Comparison of ENCODE assay signal across 20 cellular contexts in the genomic region with DNA sequence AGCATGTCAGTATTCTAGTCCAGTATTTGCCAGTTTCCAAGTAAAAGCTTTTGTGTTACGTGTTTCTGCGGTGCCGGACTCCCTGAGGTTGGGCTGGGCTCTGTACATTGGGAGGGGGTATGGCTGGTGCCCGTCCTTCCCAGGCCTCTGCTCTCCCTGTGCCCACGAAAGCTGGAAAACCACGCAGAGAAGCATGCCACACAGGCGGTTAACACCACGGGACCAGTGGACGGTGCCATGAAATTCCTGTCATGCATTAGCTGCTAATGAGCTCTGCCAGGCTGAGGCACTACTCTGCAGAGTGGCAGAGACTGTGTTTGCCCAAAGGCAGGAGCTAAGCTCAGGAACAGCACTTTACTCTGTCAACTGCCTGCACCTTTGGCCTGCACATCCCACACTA. TPM values are rescaled to one million over a fixed set of nuclear protein-coding genes. Genes with fewer than 3 reads are reported as not detected.
DNase-seq lines count a peak whose midpoint lies in the region; ATAC-seq and TF ChIP-seq lines count a peak whose summit lies in the region.
"Had no signal": no experiment of that assay in that cellular context is flagged by ENCODE, and none has a peak within 500 bp of the region (broad histone marks: within the 10 kb centered on the region; RNA-seq: fewer than 3 reads in every experiment).

No MANE protein-coding gene starts in this region.

- TF ChIP-seq CTCF in CD14-positive monocyte (IDR thresholded peaks at IDR 0.05) (no peak), coronary artery (IDR thresholded peaks at IDR 0.05) (no peak), right atrium auricular region (IDR thresholded peaks at IDR 0.05) (no peak), parathyroid adenoma (IDR thresholded peaks at IDR 0.05) (no peak), transverse colon (IDR thresholded peaks at IDR 0.05) (no peak)

- H2AFZ ChIP-seq in parathyroid adenoma = peak overlapping the region; percentile 54

- H3K27me3 Mint-ChIP-seq in CD14-positive monocyte (ENCODE audit: low read depth in 3 of 3) = peaks cover 0 to 2% (median 0%) of the 10 kb centered on the region in 3 donors
- H3K27me3 Mint-ChIP-seq: activated naive CD8-positive, alpha-beta T cell; naive B cell had no signal

- H3K27me3 ChIP-seq in right atrium auricular region (no peaks in the 10 kb centered on the region), parathyroid adenoma (ENCODE audit: control insufficient read depth, insufficient read depth, low read length) (no peaks in the 10 kb centered on the region), transverse colon (no peaks in the 10 kb centered on the region)

- in situ Hi-C loops in transverse colon (cut with MboI; ENCODE audit: low pct_ligation_motif_present in 1 of 4, low pct_unique_long_range_greater_than_20kb in 1 of 4, low sequenced_read_pairs in 3 of 4) = no loop called here

- H3K9me3 ChIP-seq in right atrium auricular region = no peaks in the 10 kb centered on the region
- H3K9me3 ChIP-seq in parathyroid adenoma (ENCODE audit: control insufficient read depth, low read length) = no peaks in the 10 kb centered on the region
- H3K9me3 ChIP-seq in transverse colon = no peaks in the 10 kb centered on the region

- H3K4me1 ChIP-seq in right atrium auricular region (peaks cover 0 to 45% of the 10 kb centered on the region in 2 donors), parathyroid adenoma (peaks cover 60% of the 10 kb centered on the region), transverse colon (peaks cover 8 to 55% (median 42%) of the 10 kb centered on the region in 4 donors)

- TF ChIP-seq EP300 in transverse colon (IDR thresholded peaks at IDR 0.05; ENCODE audit: low read depth) = no peak

- peaks cover 22 to 48% of the 10 kb centered on the region in 2 donors for H3K36me3 Mint-ChIP-seq in CD14-positive monocyte
- H3K36me3 Mint-ChIP-seq: activated naive CD8-positive, alpha-beta T cell; naive B cell had no signal

- no peak overlapping the region for H3K27ac Mint-ChIP-seq in CD14-positive monocyte
- H3K27ac Mint-ChIP-seq: activated naive CD8-positive, alpha-beta T cell; activated T-cell treated with anti-CD3 and anti-CD28 coated beads, Interleukin-2, amount 50 U/mL, for 72 hours; HFFc6; naive B cell had no signal

- intact Hi-C loops in CD14-positive monocyte (cut with micrococcal nuclease) = no loop called here
- intact Hi-C loops in transverse colon (cut with DNase I; ENCODE audit: low total_unique reads) = no loop called here

- 84% methylated on average over 9 of the region's 9 CpGs; no CpG with 5 or more reads in 1 of the 2 donors for WGBS in transverse colon (ENCODE audit: low coverage in 1 of 2), 2 donors

- H3K4me3 ChIP-seq in coronary artery (no peak overlapping the region), right atrium auricular region (no peak overlapping the region), parathyroid adenoma (ENCODE audit: low read depth, low read length) (peak overlapping the region; percentile 78), transverse colon (no peak overlapping the region)

- TF ChIP-seq POLR2A in transverse colon (IDR thresholded peaks at IDR 0.05) = no peak

- H3K36me3 ChIP-seq in right atrium auricular region (no peaks in the 10 kb centered on the region), parathyroid adenoma (ENCODE audit: control insufficient read depth, insufficient read depth, low read length) (no peaks in the 10 kb centered on the region), transverse colon (no peaks in the 10 kb centered on the region)

- ATAC-seq in HG02642 (IDR thresholded peaks at IDR 0.05; ENCODE audit: poor library complexity, unreplicated experiment) = no peak
- ATAC-seq: activated T-cell treated with anti-CD3 and anti-CD28 coated beads, Interleukin-2, amount 50 U/mL, for 72 hours had no signal

- H3K4me2 ChIP-seq in parathyroid adenoma (ENCODE audit: low read length) = peak overlapping the region; percentile 78

- H3K79me2 ChIP-seq in parathyroid adenoma = peaks cover 2% of the 10 kb centered on the region

- no peak overlapping the region for H3K4me3 Mint-ChIP-seq in CD14-positive monocyte
- H3K4me3 Mint-ChIP-seq: activated naive CD8-positive, alpha-beta T cell; activated T-cell treated with anti-CD3 and anti-CD28 coated beads, Interleukin-2, amount 50 U/mL, for 72 hours; HFFc6; naive B cell had no signal

- H3K9ac ChIP-seq in parathyroid adenoma = no peak overlapping the region

- DNase-seq in CD14-positive monocyte (ENCODE audit: low spot score) (peak; percentile 39), coronary artery (ENCODE audit: low spot score) (peak; percentile 68), right atrium auricular region (ENCODE audit: low spot score) (no peak), epidermal melanocyte (ENCODE audit: insufficient read length, low spot score) (no peak), transverse colon (no peak)
- DNase-seq in activated CD4-positive, alpha-beta T cell treated with anti-CD3 and anti-CD28 coated beads, Interleukin-2, amount 50 U/mL, for 1 hour = no peak
- DNase-seq: activated T-cell treated with anti-CD3 and anti-CD28 coated beads, Interleukin-2, amount 50 U/mL, for 72 hours; effector CD4-positive, alpha-beta T cell; HFFc6; naive B cell; NCI-H1694 treated with DMSO at 0.1 percent for 48 hours; NCI-H345; RPMI8226; stimulated activated CD4-positive, alpha-beta T cell treated with anti-CD3 and anti-CD28 coated beads, Interleukin-15, amount 100 ng/mL, for 24 hours; stimulated activated naive CD4-positive, alpha-beta T cell treated with Interleukin-2 at 50 U/mL for 16 hours had no signal

- H3K9me3 Mint-ChIP-seq in CD14-positive monocyte = no peaks in the 10 kb centered on the region
- H3K9me3 Mint-ChIP-seq: activated T-cell treated with anti-CD3 and anti-CD28 coated beads, Interleukin-2, amount 50 U/mL, for 72 hours; HFFc6; naive B cell had no signal

- peaks cover 17% of the 10 kb centered on the region for H3K4me1 Mint-ChIP-seq in CD14-positive monocyte

- H3K27ac ChIP-seq in coronary artery (no peak overlapping the region), right atrium auricular region (peak overlapping the region; percentile 66 to 77), parathyroid adenoma (peak overlapping the region; percentile 83), transverse colon (peak overlapping the region in 1 of 4 donors; percentile 67)

RNA-seq across cellular contexts. Expression of gene SMIM5, which starts 8.1 kb away (rescaled TPM):
- under 1 TPM; 0.15 to 0.43 TPM for polyA plus RNA-seq in CD14-positive monocyte
- total RNA-seq in right atrium auricular region (10 to 100 TPM in 1 of 2 donors, 1 to 10 TPM in 1; 6.4 to 12.0 TPM), transverse colon (10 to 100 TPM in 3 of 4 donors, not detected in 1; 31.3 to 71.4 (median 50.0) TPM)
- total RNA-seq: M059J had no signal
- polyA plus RNA-seq: AG04450 had no signal

RNA-seq across cellular contexts. Expression of gene RECQL5, which starts 25.6 kb away (rescaled TPM):
- polyA plus RNA-seq in CD14-positive monocyte = 1 to 10 TPM; 3.1 to 4.4 TPM
- total RNA-seq in right atrium auricular region = 1 to 10 TPM; 6.2 to 7.1 TPM
- total RNA-seq in transverse colon = 100 to 1,000 TPM in 2 of 4 donors, 10 to 100 TPM in 2; 25.1 to 129 (median 80.3) TPM

RNA-seq across cellular contexts. Expression of gene SAP30BP, which starts 25.8 kb away (rescaled TPM):
- polyA plus RNA-seq in CD14-positive monocyte = 10 to 100 TPM; 43.8 to 61.6 TPM
- 10 to 100 TPM; 28.5 to 44.6 TPM for total RNA-seq in right atrium auricular region
- total RNA-seq in transverse colon = 10 to 100 TPM; 49.0 to 83.8 (median 71.4) TPM

RNA-seq across cellular contexts. Expression of gene MYO15B, which starts 53.7 kb away (rescaled TPM):
- polyA plus RNA-seq in CD14-positive monocyte = under 1 TPM; 0.17 to 0.62 TPM
- 10 to 100 TPM; 29.3 to 34.3 TPM for total RNA-seq in right atrium auricular region
- 1,000 to 10,000 TPM in 1 of 4 donors, 100 to 1,000 TPM in 2, 10 to 100 TPM in 1; 59.3 to 1,778 (median 829) TPM for total RNA-seq in transverse colon

Comparison
In these comparisons a context has a peak if more than half of its experiments do, and no peak if none do; other contexts are left out.
1. DNase-seq: peak in CD14-positive monocyte (single experiment) and coronary artery (single experiment); none in right atrium auricular region (single experiment), activated CD4-positive, alpha-beta T cell treated with anti-CD3 and anti-CD28 coated beads, Interleukin-2, amount 50 U/mL, for 1 hour (single experiment), epidermal melanocyte (single experiment) and transverse colon (single experiment).
2. H3K27ac ChIP-seq: peak in right atrium auricular region (2 of 2) and parathyroid adenoma (single experiment); none in coronary artery (0 of 2).